8 cellular contexts compared by ENCODE assay signal in genomic region chr10:86755740-86756510, GRCh38. TPM values are rescaled to one million over a fixed set of nuclear protein-coding genes. Genes with fewer than 3 reads are reported as not detected.
A peak's percentile ranks its signal among the peaks of the same experiment; 100 is the strongest.
DNase-seq lines count a peak whose midpoint lies in the region; ATAC-seq and TF ChIP-seq lines count a peak whose summit lies in the region.

No MANE protein-coding gene starts in this region.

- intact Hi-C loops in colonic mucosa (cut with DNase I): no loop called here

- H3K4me1 ChIP-seq in colonic mucosa: peaks cover 4% of the 10 kb centered on the region

- H3K9ac ChIP-seq in colonic mucosa (ENCODE audit: low read depth in 2 of 2, low read length in 2 of 2): peak overlapping the region; percentile 80 to 97

- no peaks in the 10 kb centered on the region for H3K9me3 ChIP-seq in colonic mucosa

- ATAC-seq in GM19043 (IDR thresholded peaks at IDR 0.05; ENCODE audit: low read depth, unreplicated experiment) (peak; percentile 70), HG03280 (IDR thresholded peaks at IDR 0.05; ENCODE audit: unreplicated experiment) (peak; percentile 89)

- peak; percentile 89 for DNase-seq in AG20443 (ENCODE audit: low spot score)
- DNase-seq in NCI-H446 treated with DMSO at 0.1 percent for 48 hours (lab: John Stamatoyannopoulos, UW): peak; percentile 73
- peak; percentile 89 for DNase-seq in activated CD4-positive, alpha-beta T cell treated with anti-CD3 and anti-CD28 coated beads for 48 hours
- peak; percentile 93 for DNase-seq in colonic mucosa
- DNase-seq in left kidney (ENCODE audit: low read depth, low spot score): peak; percentile 90
- DNase-seq in stimulated activated CD4-positive, alpha-beta T cell treated with anti-CD3 and anti-CD28 coated beads, Interleukin-1b, Interleukin-23, amount 100 ng/mL, for 48 hours: peak; percentile 81

- H3K27ac ChIP-seq in colonic mucosa: peak overlapping the region; percentile 93

- no peaks in the 10 kb centered on the region for H3K27me3 ChIP-seq in colonic mucosa

- H3K4me3 ChIP-seq in colonic mucosa: peak overlapping the region; percentile 87

- TF ChIP-seq CTCF in colonic mucosa (IDR thresholded peaks at IDR 0.05): no peak

- no peaks in the 10 kb centered on the region for H3K36me3 ChIP-seq in colonic mucosa

RNA-seq across cellular contexts. Expression of gene BMPR1A, which starts 0.5 kb away (rescaled TPM):
- total RNA-seq in colonic mucosa: 10 to 100 TPM; 37.4 to 50.9 TPM

Comparison
In these comparisons a context has a peak if more than half of its experiments do, and no peak if none do; other contexts are left out.
1. Peak in every context shown above with its lines: DNase-seq, ATAC-seq, H3K4me3 ChIP-seq and H3K27ac ChIP-seq.